Comparison of ENCODE assay signal across 8 cellular contexts in the genomic region with DNA sequence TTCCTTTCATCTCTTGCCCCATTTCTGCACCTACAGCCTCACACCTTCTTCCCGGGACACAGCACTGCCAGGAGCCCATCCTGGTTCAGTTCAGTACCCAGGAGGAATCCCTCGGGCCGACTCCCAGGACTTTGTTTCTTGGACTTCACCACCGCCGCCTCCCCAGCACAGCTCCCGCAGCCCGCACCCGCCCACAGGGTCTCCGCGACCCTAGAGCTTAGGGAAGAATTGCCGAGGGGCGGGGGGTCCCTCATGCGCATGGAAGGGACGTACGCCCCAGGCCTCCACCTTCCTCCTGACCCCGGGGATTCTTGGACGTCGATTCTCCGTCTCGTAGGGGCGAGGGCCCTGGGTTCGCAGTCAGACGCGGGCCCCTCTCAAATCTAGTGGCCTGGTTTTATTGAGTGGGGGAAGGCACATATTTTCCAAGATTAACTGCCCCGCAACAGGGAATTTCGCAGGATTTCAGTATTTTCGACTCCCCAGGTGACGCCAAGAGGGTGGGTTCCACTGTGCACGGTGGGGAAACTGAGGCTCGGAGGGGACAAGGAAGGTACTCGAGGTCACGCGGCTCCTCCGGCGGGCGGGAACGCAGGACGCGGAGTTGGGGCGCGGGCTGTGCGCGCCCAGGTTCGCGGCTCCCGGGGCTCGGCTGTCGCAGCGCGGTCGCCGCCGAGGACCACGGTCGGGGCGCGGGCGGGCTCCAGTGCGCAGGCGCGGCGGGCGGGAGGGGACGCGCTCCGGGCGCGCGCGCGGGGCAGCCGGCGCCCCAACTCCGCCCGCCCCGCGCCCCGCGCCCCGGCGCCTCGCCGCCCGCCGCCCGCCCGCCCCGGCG. TPM values are rescaled to one million over a fixed set of nuclear protein-coding genes. Genes with fewer than 3 reads are reported as not detected.
DNase-seq lines count a peak whose midpoint lies in the region; ATAC-seq, FAIRE-seq and TF ChIP-seq lines count a peak whose summit lies in the region.

ADCY1 (plus strand) TSS at position 733 of the 835 bp plus-strand sequence. CDS start 176 bp downstream, outside the sequence.

- FAIRE-seq in keratinocyte (lab: Jason Lieb, UNC): no peak

- H3K4me3 ChIP-seq in ascending aorta: peak within 1 kb of the TSS; percentile 39 to 61
- peak within 1 kb of the TSS; percentile 31 to 52 (median 49) for H3K4me3 ChIP-seq in keratinocyte (ENCODE audit: control insufficient read depth in 2 of 3, extremely low read depth in 1 of 3, insufficient read depth in 2 of 3, low read depth in 1 of 3, low read length in 3 of 3)
- peak within 1 kb of the TSS; percentile 45 to 65 for H3K4me3 ChIP-seq in testis

- no peaks in the 10 kb centered on the region for H3K9me1 ChIP-seq in keratinocyte (ENCODE audit: control insufficient read depth, extremely low read depth, insufficient read depth, low read length)

- H4K20me1 ChIP-seq in keratinocyte (ENCODE audit: control insufficient read depth, extremely low read depth, insufficient read depth, low read length): no peaks in the 10 kb centered on the region

- H3K27ac ChIP-seq in ascending aorta (no peak within 1 kb of the TSS), keratinocyte (ENCODE audit: control insufficient read depth, insufficient read depth, low read length) (no peak within 1 kb of the TSS), testis (no peak within 1 kb of the TSS)

- intact Hi-C loops in ascending aorta (cut with DNase I) (no loop called here), testis (cut with DNase I; ENCODE audit: low total_unique reads) (no loop called here)

- no peaks in the 10 kb centered on the region for H3K79me2 ChIP-seq in keratinocyte (ENCODE audit: control insufficient read depth, insufficient read depth, low read length)

- TF ChIP-seq CTCF in ascending aorta (IDR thresholded peaks at IDR 0.05) (no peak), keratinocyte (optimal IDR thresholded peaks at IDR 0.05 in 1 of 3, IDR thresholded peaks at IDR 0.05 in 1 of 3, conservative IDR thresholded peaks at IDR 0.05 in 1 of 3; ENCODE audit: extremely low read depth in 1 of 3, insufficient read depth in 2 of 3, low read length in 3 of 3) (no peak), testis (IDR thresholded peaks at IDR 0.05) (no peak)

- TF ChIP-seq POLR2A in testis (IDR thresholded peaks at IDR 0.05): no peak

- no peaks in the 10 kb centered on the region for H3K9me3 ChIP-seq in ascending aorta
- no peaks in the 10 kb centered on the region for H3K9me3 ChIP-seq in keratinocyte (ENCODE audit: control insufficient read depth, low read depth, low read length)
- no peaks in the 10 kb centered on the region for H3K9me3 ChIP-seq in testis

- peak; percentile 97 for DNase-seq in D341Med (ENCODE audit: low spot score)
- peak in 1 of 2 donors; percentile 42 for DNase-seq in ascending aorta (ENCODE audit: low spot score in 2 of 2)
- DNase-seq in keratinocyte (ENCODE audit: low read depth, low spot score): no peak
- no peak for DNase-seq in testis
- DNase-seq in GM19238 (ENCODE audit: insufficient read length, low spot score): no peak

- WGBS in testis, 2 donors: 13 to 38% methylated on average over 17 to 42 of the region's 89 CpGs

- peak; percentile 51 for ATAC-seq in HG03432 (IDR thresholded peaks at IDR 0.05; ENCODE audit: unreplicated experiment)
- ATAC-seq in GM19455 (IDR thresholded peaks at IDR 0.05; ENCODE audit: unreplicated experiment): no peak
- no peak for ATAC-seq in GM18511 (IDR thresholded peaks at IDR 0.05; ENCODE audit: unreplicated experiment)

- H3K27me3 ChIP-seq in ascending aorta (no peaks in the 10 kb centered on the region), keratinocyte (ENCODE audit: control insufficient read depth, extremely low read depth, insufficient read depth, low read length) (peaks cover 56% of the 10 kb centered on the region), testis (no peaks in the 10 kb centered on the region)

- H3K36me3 ChIP-seq in ascending aorta (no peaks in the 10 kb centered on the region), keratinocyte (ENCODE audit: control insufficient read depth in 2 of 2, extremely low read depth in 1 of 2, insufficient read depth in 2 of 2, low read length in 2 of 2) (no peaks in the 10 kb centered on the region), testis (ENCODE audit: low read depth, missing control alignments) (no peaks in the 10 kb centered on the region)

- dilution Hi-C loops in keratinocyte (cut with MboI; ENCODE audit: extremely low pct_ligation_motif_present, low sequenced_read_pairs): no loop called here

- peak within 1 kb of the TSS; percentile 51 for H2AFZ ChIP-seq in keratinocyte (ENCODE audit: control insufficient read depth, low read length)

- H3K4me2 ChIP-seq in keratinocyte (ENCODE audit: control insufficient read depth, extremely low read depth, insufficient read depth, low read depth, low read length): peak within 1 kb of the TSS; percentile 77

- peaks cover 0 to 4% of the 10 kb centered on the region in 2 donors for H3K4me1 ChIP-seq in ascending aorta
- no peaks in the 10 kb centered on the region for H3K4me1 ChIP-seq in keratinocyte (ENCODE audit: control insufficient read depth, extremely low read depth, insufficient read depth, low read length)
- H3K4me1 ChIP-seq in testis: no peaks in the 10 kb centered on the region

- no peak within 1 kb of the TSS for H3K9ac ChIP-seq in keratinocyte (ENCODE audit: control insufficient read depth, extremely low read depth, insufficient read depth, low read length)

RNA-seq across cellular contexts. Expression of gene ADCY1, which starts in this region (rescaled TPM):
- 3.6 TPM for total RNA-seq in ascending aorta
- 0.50 to 1.1 TPM (median 0.54 TPM) in 3 replicates for polyA plus RNA-seq in keratinocyte
- 0.22 TPM for polyA plus RNA-seq in keratinocyte (2011; ENCODE audit: low read depth)
- 0.86 and 1.3 TPM in 2 replicates for polyA plus RNA-seq in keratinocyte (2011; cell fraction: cytosol; rRNA removed)
- polyA plus RNA-seq in keratinocyte (2011; cell fraction: nucleus; rRNA removed): 1.6 and 1.7 TPM in 2 replicates
- 0.25 and 0.37 TPM in 2 replicates for polyA plus RNA-seq in keratinocyte (2012; ENCODE audit: low replicate concordance)
- polyA minus RNA-seq in keratinocyte: 1.5 to 2.7 TPM (median 1.7 TPM) in 3 replicates
- 0.58 TPM for polyA minus RNA-seq in keratinocyte (2011; cell fraction: cytosol; rRNA and poly(A)+ RNA removed)
- polyA minus RNA-seq in keratinocyte (2011; cell fraction: nucleus; rRNA and poly(A)+ RNA removed): 2.1 and 2.5 TPM in 2 replicates
- 10 to 100 TPM; 13.7 to 14.1 TPM for total RNA-seq in testis
- 6.6 TPM for polyA plus RNA-seq in testis (ENCODE audit: insufficient read depth, low read depth, low replicate concordance)
